1 cellular context compared by ENCODE assay signal in genomic region chr13:113561417-113562084, GRCh38.
TF ChIP-seq lines count a peak whose summit lies in the region.

No MANE protein-coding gene starts in this region.

TF ChIP-seq in H1, 55 proteins besides CTCF, POLR2A, EP300 and RAD21 (continued from another document):
- TF ChIP-seq BCL11A (IDR thresholded peaks at IDR 0.05; ENCODE audit: low read depth in 2 of 2, low read length in 2 of 2) (no peak), GTF2F1 (IDR thresholded peaks at IDR 0.05; ENCODE audit: borderline replicate concordance, low read depth, low read length) (no peak), BACH1 (IDR thresholded peaks at IDR 0.05; ENCODE audit: low read length) (no peak)
TF ChIP-seq in H1: peak in this region for 0.
